In the genomic region with DNA sequence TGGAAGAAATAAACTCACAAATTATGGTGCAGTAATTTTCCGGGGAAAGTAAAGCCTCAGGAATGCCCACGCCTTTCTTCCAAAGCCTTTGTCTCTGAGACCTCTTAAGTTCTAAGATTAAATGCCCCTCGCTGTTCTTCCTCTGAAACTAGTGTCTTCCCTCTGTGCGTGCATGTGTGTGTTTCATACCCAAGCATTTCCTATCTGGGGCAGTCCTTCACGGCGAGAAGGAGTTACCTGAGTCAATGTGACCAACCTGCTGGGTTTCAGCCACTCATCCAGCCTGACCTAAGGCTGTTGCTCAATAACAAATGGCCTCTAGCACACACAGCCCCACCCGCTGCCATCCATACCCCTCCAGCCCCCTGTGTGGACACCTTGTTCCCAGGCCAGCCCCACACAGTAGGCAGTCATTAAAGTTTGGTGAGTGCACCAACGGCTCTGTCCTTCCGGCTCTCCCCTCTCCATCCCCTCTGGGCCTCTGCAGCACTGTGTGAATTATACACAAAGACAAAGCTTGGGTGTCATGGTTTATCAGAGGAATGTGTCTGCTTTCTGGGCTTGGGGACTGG, we compare ENCODE assay signal across 10 cellular contexts. TPM values are rescaled to one million over a fixed set of nuclear protein-coding genes. Genes with fewer than 3 reads are reported as not detected.
DNase-seq lines count a peak whose midpoint lies in the region; ATAC-seq and TF ChIP-seq lines count a peak whose summit lies in the region.
"Had no signal": no experiment of that assay in that cellular context is flagged by ENCODE, and none has a peak within 500 bp of the region (broad histone marks: within the 10 kb centered on the region; RNA-seq: fewer than 3 reads in every experiment).

No MANE protein-coding gene starts in this region.

- no peaks in the 10 kb centered on the region for H4K20me1 ChIP-seq in neural progenitor cell (ENCODE audit: low read depth)

- no peak for ATAC-seq in stimulated activated naive CD8-positive, alpha-beta T cell treated with anti-CD3 and anti-CD28 coated beads, Interleukin-15, Interleukin-2, amounts not matched to agents 100 U/mL and 50 U/mL, for 24 hours

- TF ChIP-seq CTCF in esophagus muscularis mucosa (IDR thresholded peaks at IDR 0.05) (no peak), neural progenitor cell (IDR thresholded peaks at IDR 0.05) (no peak)

- H3K27me3 ChIP-seq in esophagus muscularis mucosa (no peaks in the 10 kb centered on the region), neural progenitor cell (no peaks in the 10 kb centered on the region)

- H3F3A ChIP-seq in neural progenitor cell (ENCODE audit: low read depth) = peaks cover 17% of the 10 kb centered on the region

- H3K9me3 Mint-ChIP-seq in stimulated activated naive CD8-positive, alpha-beta T cell treated with anti-CD3 and anti-CD28 coated beads, Interleukin-15, Interleukin-2, amounts not matched to agents 100 ng/mL and 50 ng/mL, for 24 hours = no peaks in the 10 kb centered on the region
- H3K9me3 Mint-ChIP-seq in neural progenitor cell = no peaks in the 10 kb centered on the region
- H3K9me3 Mint-ChIP-seq: activated T-helper 2 cell treated with anti-CD3 and anti-CD28 coated beads, Interferon-gamma antibody, Interleukin-2, Interleukin-4, amounts not matched to agents 10 μg/mL and 5 μg/mL and 100 μg/mL, durations not matched to agents 14 hours and 24 hours and 36 hours had no signal

- H3K9ac ChIP-seq in neural progenitor cell = no peak overlapping the region

- peak overlapping the region; percentile 62 for H2AFZ ChIP-seq in neural progenitor cell (replicated peaks)

- WGBS in esophagus muscularis mucosa = 90% methylated on average over 9 of the region's 9 CpGs

- H3K79me2 ChIP-seq in neural progenitor cell (ENCODE audit: low read depth) = no peaks in the 10 kb centered on the region

- peaks cover 0 to 18% (median 0%) of the 10 kb centered on the region in 4 donors for H3K36me3 ChIP-seq in esophagus muscularis mucosa
- no peaks in the 10 kb centered on the region for H3K36me3 ChIP-seq in neural progenitor cell

- no peak for DNase-seq in stimulated activated naive CD8-positive, alpha-beta T cell treated with anti-CD3 and anti-CD28 coated beads, Interleukin-15, Interleukin-2, amounts not matched to agents 100 U/mL and 50 U/mL, for 24 hours
- no peak for DNase-seq in esophagus muscularis mucosa (ENCODE audit: extremely low spot score)
- peak; percentile 64 for DNase-seq in neural progenitor cell (ENCODE audit: low spot score)
- DNase-seq in NCI-H1436 treated with DMSO at 0.1 percent for 48 hours (lab: John Stamatoyannopoulos, UW) = no peak
- DNase-seq in activated CD4-positive, CD25-positive, alpha-beta regulatory T cell treated with anti-CD3 and anti-CD28 coated beads, Interleukin-2, amount 50 U/mL, for 72 hours = no peak
- DNase-seq in HK-2 (ENCODE audit: unreplicated experiment) = no peak
- no peak for DNase-seq in DMS53 treated with DMSO at 0.1 percent for 48 hours (lab: John Stamatoyannopoulos, UW; ENCODE audit: unreplicated experiment)

- TF ChIP-seq POLR2A in esophagus muscularis mucosa (IDR thresholded peaks at IDR 0.05; ENCODE audit: low read depth) = no peak

- intact Hi-C loops in esophagus muscularis mucosa (cut with DNase I) = no loop called here

- H3K27ac Mint-ChIP-seq in stimulated activated naive CD8-positive, alpha-beta T cell treated with anti-CD3 and anti-CD28 coated beads, Interleukin-15, Interleukin-2, amounts not matched to agents 100 ng/mL and 50 ng/mL, for 24 hours = peak overlapping the region; percentile 59
- peak overlapping the region; percentile 98 for H3K27ac Mint-ChIP-seq in neural progenitor cell
- H3K27ac Mint-ChIP-seq: activated T-helper 2 cell treated with anti-CD3 and anti-CD28 coated beads, Interferon-gamma antibody, Interleukin-2, Interleukin-4, amounts not matched to agents 10 μg/mL and 5 μg/mL and 100 μg/mL, durations not matched to agents 14 hours and 24 hours and 36 hours had no signal

- H3K4me1 Mint-ChIP-seq in stimulated activated naive CD8-positive, alpha-beta T cell treated with anti-CD3 and anti-CD28 coated beads, Interleukin-15, Interleukin-2, amounts not matched to agents 100 ng/mL and 50 ng/mL, for 24 hours (ENCODE audit: low read depth) = no peaks in the 10 kb centered on the region
- H3K4me1 Mint-ChIP-seq in neural progenitor cell = peaks cover 50% of the 10 kb centered on the region
- H3K4me1 Mint-ChIP-seq: B cell had no signal

- H3K4me1 ChIP-seq in esophagus muscularis mucosa (peaks cover 48 to 60% (median 54%) of the 10 kb centered on the region in 4 donors), neural progenitor cell (peaks cover 34% of the 10 kb centered on the region)

- TF ChIP-seq EP300 in esophagus muscularis mucosa (IDR thresholded peaks at IDR 0.05) = no peak

- no peaks in the 10 kb centered on the region for H3K27me3 Mint-ChIP-seq in stimulated activated naive CD8-positive, alpha-beta T cell treated with anti-CD3 and anti-CD28 coated beads, Interleukin-15, Interleukin-2, amounts not matched to agents 100 ng/mL and 50 ng/mL, for 24 hours
- peaks cover 5% of the 10 kb centered on the region for H3K27me3 Mint-ChIP-seq in neural progenitor cell (ENCODE audit: insufficient read depth, low read depth)
- H3K27me3 Mint-ChIP-seq: B cell had no signal

- H3K4me2 ChIP-seq in neural progenitor cell = peak overlapping the region; percentile 11

- peaks cover 12% of the 10 kb centered on the region for H3K36me3 Mint-ChIP-seq in stimulated activated naive CD8-positive, alpha-beta T cell treated with anti-CD3 and anti-CD28 coated beads, Interleukin-15, Interleukin-2, amounts not matched to agents 100 ng/mL and 50 ng/mL, for 24 hours (ENCODE audit: low read depth)
- H3K36me3 Mint-ChIP-seq in neural progenitor cell = peaks cover 3% of the 10 kb centered on the region

- no peak overlapping the region for H3K4me3 ChIP-seq in esophagus muscularis mucosa
- no peak overlapping the region for H3K4me3 ChIP-seq in neural progenitor cell

- H3K9me3 ChIP-seq in esophagus muscularis mucosa = no peaks in the 10 kb centered on the region
- no peaks in the 10 kb centered on the region for H3K9me3 ChIP-seq in neural progenitor cell (ENCODE audit: low read depth)

- H3K27ac ChIP-seq in esophagus muscularis mucosa (replicated peaks in 1 of 4) = peak overlapping the region in 3 of 4 donors; percentile 30 to 69 (median 62)
- peak overlapping the region; percentile 72 for H3K27ac ChIP-seq in neural progenitor cell

- H3K4me3 Mint-ChIP-seq in stimulated activated naive CD8-positive, alpha-beta T cell treated with anti-CD3 and anti-CD28 coated beads, Interleukin-15, Interleukin-2, amounts not matched to agents 100 ng/mL and 50 ng/mL, for 24 hours = no peak overlapping the region
- H3K4me3 Mint-ChIP-seq in neural progenitor cell = peak overlapping the region; percentile 41
- H3K4me3 Mint-ChIP-seq: B cell had no signal

RNA-seq across cellular contexts. Expression of gene FOSL2, which starts 53.8 kb away (rescaled TPM):
- total RNA-seq in esophagus muscularis mucosa (100 to 1,000 TPM in 3 of 4 donors, 10 to 100 TPM in 1; 68.9 to 332 (median 176) TPM), neural progenitor cell (ENCODE audit: low replicate concordance) (1.3 and 3.7 TPM in 2 replicates)

Comparison
In these comparisons a context has a peak if more than half of its experiments do, and no peak if none do; other contexts are left out.
1. RNA of gene FOSL2, which starts 53.8 kb away (total RNA-seq): 68.9 to 332 TPM in esophagus muscularis mucosa; 1.3 to 3.7 TPM in neural progenitor cell; every median in the first group is over 10 times any median in the second.